ENCODE assay signal across 3 cellular contexts in the genomic region with DNA sequence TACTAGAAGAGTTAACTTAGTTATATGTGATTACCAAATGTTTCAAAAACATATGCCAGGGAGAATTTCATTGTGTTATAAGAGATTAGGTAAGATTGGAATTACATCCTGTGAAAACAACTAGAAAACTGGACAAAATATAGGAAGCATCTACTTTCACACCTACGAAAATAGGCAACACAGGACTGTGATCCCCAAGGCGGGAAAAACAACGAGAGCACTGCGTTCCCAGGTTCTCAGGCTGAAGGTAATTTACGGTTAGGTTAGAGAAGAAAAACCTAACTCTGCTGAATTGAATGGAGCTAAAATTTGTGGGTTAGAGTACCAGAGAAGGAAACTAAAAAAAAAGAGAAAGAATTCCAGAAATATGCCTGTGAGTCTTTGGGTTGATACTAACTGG.
TF ChIP-seq lines count a peak whose summit lies in the region.

No MANE protein-coding gene starts in this region.

TF ChIP-seq in liver, 16 proteins besides CTCF, POLR2A, EP300 and RAD21:
- TF ChIP-seq FOXA2 (IDR thresholded peaks at IDR 0.05): no peak
- no peak for TF ChIP-seq FOXA1 (IDR thresholded peaks at IDR 0.05)
- no peak for TF ChIP-seq HNF4A (conservative IDR thresholded peaks at IDR 0.05)
- TF ChIP-seq TAF1 (conservative IDR thresholded peaks at IDR 0.05): no peak
- TF ChIP-seq NR2F2 (IDR thresholded peaks at IDR 0.05): no peak
- TF ChIP-seq SP1 (IDR thresholded peaks at IDR 0.05): no peak
- TF ChIP-seq, protein P1, sequence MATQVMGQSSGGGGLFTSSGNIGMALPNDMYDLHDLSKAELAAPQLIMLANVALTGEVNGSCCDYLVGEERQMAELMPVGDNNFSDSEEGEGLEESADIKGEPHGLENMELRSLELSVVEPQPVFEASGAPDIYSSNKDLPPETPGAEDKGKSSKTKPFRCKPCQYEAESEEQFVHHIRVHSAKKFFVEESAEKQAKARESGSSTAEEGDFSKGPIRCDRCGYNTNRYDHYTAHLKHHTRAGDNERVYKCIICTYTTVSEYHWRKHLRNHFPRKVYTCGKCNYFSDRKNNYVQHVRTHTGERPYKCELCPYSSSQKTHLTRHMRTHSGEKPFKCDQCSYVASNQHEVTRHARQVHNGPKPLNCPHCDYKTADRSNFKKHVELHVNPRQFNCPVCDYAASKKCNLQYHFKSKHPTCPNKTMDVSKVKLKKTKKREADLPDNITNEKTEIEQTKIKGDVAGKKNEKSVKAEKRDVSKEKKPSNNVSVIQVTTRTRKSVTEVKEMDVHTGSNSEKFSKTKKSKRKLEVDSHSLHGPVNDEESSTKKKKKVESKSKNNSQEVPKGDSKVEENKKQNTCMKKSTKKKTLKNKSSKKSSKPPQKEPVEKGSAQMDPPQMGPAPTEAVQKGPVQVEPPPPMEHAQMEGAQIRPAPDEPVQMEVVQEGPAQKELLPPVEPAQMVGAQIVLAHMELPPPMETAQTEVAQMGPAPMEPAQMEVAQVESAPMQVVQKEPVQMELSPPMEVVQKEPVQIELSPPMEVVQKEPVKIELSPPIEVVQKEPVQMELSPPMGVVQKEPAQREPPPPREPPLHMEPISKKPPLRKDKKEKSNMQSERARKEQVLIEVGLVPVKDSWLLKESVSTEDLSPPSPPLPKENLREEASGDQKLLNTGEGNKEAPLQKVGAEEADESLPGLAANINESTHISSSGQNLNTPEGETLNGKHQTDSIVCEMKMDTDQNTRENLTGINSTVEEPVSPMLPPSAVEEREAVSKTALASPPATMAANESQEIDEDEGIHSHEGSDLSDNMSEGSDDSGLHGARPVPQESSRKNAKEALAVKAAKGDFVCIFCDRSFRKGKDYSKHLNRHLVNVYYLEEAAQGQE (IDR thresholded peaks at IDR 0.05): no peak
- TF ChIP-seq, protein P2, sequence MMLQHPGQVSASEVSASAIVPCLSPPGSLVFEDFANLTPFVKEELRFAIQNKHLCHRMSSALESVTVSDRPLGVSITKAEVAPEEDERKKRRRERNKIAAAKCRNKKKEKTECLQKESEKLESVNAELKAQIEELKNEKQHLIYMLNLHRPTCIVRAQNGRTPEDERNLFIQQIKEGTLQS (IDR thresholded peaks at IDR 0.05): no peak
- no peak for TF ChIP-seq JUND (IDR thresholded peaks at IDR 0.05)
- TF ChIP-seq, protein P3, sequence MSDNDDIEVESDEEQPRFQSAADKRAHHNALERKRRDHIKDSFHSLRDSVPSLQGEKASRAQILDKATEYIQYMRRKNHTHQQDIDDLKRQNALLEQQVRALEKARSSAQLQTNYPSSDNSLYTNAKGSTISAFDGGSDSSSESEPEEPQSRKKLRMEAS (IDR thresholded peaks at IDR 0.05): no peak
- no peak for TF ChIP-seq EGR1 (IDR thresholded peaks at IDR 0.05; ENCODE audit: low read depth in 2 of 2)
- no peak for TF ChIP-seq YY1 (IDR thresholded peaks at IDR 0.05)
- TF ChIP-seq GABPA (IDR thresholded peaks at IDR 0.05 in 1 of 2, conservative IDR thresholded peaks at IDR 0.05 in 1 of 2): no peak
- TF ChIP-seq RXRA (IDR thresholded peaks at IDR 0.05): no peak
- TF ChIP-seq HNF4G (IDR thresholded peaks at IDR 0.05): no peak

TF ChIP-seq in HepG2, 621 proteins besides CTCF, POLR2A, EP300 and RAD21:
- TF ChIP-seq NFE2L1 (CRISPR knock-in tag; IDR thresholded peaks at IDR 0.05; ENCODE audit: borderline replicate concordance): no peak
- TF ChIP-seq ZNF24 (IDR thresholded peaks at IDR 0.05): no peak
- TF ChIP-seq ZSCAN29 (CRISPR knock-in tag; conservative IDR thresholded peaks at IDR 0.05): no peak
- TF ChIP-seq, protein P4, sequence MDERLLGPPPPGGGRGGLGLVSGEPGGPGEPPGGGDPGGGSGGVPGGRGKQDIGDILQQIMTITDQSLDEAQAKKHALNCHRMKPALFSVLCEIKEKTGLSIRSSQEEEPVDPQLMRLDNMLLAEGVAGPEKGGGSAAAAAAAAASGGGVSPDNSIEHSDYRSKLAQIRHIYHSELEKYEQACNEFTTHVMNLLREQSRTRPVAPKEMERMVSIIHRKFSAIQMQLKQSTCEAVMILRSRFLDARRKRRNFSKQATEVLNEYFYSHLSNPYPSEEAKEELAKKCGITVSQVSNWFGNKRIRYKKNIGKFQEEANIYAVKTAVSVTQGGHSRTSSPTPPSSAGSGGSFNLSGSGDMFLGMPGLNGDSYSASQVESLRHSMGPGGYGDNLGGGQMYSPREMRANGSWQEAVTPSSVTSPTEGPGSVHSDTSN (CRISPR knock-in tag; IDR thresholded peaks at IDR 0.05): no peak
- no peak for TF ChIP-seq SOX5 (CRISPR knock-in tag; IDR thresholded peaks at IDR 0.05; ENCODE audit: borderline replicate concordance)
- no peak for TF ChIP-seq SMYD3 (CRISPR knock-in tag; IDR thresholded peaks at IDR 0.05)
- TF ChIP-seq SCMH1 (CRISPR knock-in tag; IDR thresholded peaks at IDR 0.05; ENCODE audit: borderline replicate concordance): no peak
- TF ChIP-seq, protein P5, sequence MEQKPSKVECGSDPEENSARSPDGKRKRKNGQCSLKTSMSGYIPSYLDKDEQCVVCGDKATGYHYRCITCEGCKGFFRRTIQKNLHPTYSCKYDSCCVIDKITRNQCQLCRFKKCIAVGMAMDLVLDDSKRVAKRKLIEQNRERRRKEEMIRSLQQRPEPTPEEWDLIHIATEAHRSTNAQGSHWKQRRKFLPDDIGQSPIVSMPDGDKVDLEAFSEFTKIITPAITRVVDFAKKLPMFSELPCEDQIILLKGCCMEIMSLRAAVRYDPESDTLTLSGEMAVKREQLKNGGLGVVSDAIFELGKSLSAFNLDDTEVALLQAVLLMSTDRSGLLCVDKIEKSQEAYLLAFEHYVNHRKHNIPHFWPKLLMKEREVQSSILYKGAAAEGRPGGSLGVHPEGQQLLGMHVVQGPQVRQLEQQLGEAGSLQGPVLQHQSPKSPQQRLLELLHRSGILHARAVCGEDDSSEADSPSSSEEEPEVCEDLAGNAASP (CRISPR knock-in tag; IDR thresholded peaks at IDR 0.05; ENCODE audit: borderline replicate concordance): no peak
- no peak for TF ChIP-seq SSRP1 (CRISPR knock-in tag; IDR thresholded peaks at IDR 0.05)
- TF ChIP-seq, protein P6, sequence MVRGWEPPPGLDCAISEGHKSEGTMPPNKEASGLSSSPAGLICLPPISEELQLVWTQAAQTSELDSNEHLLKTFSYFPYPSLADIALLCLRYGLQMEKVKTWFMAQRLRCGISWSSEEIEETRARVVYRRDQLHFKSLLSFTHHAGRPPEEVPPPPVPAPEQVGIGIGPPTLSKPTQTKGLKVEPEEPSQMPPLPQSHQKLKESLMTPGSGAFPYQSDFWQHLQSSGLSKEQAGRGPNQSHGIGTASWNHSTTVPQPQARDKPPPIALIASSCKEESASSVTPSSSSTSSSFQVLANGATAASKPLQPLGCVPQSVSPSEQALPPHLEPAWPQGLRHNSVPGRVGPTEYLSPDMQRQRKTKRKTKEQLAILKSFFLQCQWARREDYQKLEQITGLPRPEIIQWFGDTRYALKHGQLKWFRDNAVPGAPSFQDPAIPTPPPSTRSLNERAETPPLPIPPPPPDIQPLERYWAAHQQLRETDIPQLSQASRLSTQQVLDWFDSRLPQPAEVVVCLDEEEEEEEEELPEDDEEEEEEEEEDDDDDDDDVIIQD (CRISPR knock-in tag; IDR thresholded peaks at IDR 0.05; ENCODE audit: low read depth): no peak
- TF ChIP-seq ZNF260 (CRISPR knock-in tag; IDR thresholded peaks at IDR 0.05; ENCODE audit: borderline replicate concordance, low read depth): no peak

TF ChIP-seq in K562, 482 proteins besides CTCF, POLR2A, EP300 and RAD21:
- TF ChIP-seq NONO (IDR thresholded peaks at IDR 0.05; ENCODE audit: low read depth in 2 of 2, low read length in 1 of 2) (no peak), CBX2 (IDR thresholded peaks at IDR 0.05; ENCODE audit: insufficient read depth, low read length, poor library complexity, severe bottlenecking) (peak; percentile 53), ZBTB7A (IDR thresholded peaks at IDR 0.05; ENCODE audit: borderline replicate concordance, control insufficient read depth, low read depth, low read length) (no peak), ZFP30 (CRISPR knock-in tag; IDR thresholded peaks at IDR 0.05; ENCODE audit: borderline replicate concordance) (no peak), KHSRP (IDR thresholded peaks at IDR 0.05) (no peak), HMG20A (CRISPR knock-in tag; conservative IDR thresholded peaks at IDR 0.05) (no peak), ZNF3 (CRISPR knock-in tag; IDR thresholded peaks at IDR 0.05) (no peak), ETV1 (tag; conservative IDR thresholded peaks at IDR 0.05; ENCODE audit: low read depth) (no peak), BMI1 (IDR thresholded peaks at IDR 0.05; ENCODE audit: low read length) (peak; percentile 55; the same call in 1 of the 2 replicates), TAF9B (IDR thresholded peaks at IDR 0.05; ENCODE audit: partially characterized antibody) (no peak)
- TF ChIP-seq, protein P7, sequence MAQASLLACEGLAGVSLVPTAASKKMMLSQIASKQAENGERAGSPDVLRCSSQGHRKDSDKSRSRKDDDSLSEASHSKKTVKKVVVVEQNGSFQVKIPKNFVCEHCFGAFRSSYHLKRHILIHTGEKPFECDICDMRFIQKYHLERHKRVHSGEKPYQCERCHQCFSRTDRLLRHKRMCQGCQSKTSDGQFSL (CRISPR knock-in tag; IDR thresholded peaks at IDR 0.05): no peak
- TF ChIP-seq, protein P7 (tag; IDR thresholded peaks at IDR 0.05): no peak
- TF ChIP-seq, protein P8, sequence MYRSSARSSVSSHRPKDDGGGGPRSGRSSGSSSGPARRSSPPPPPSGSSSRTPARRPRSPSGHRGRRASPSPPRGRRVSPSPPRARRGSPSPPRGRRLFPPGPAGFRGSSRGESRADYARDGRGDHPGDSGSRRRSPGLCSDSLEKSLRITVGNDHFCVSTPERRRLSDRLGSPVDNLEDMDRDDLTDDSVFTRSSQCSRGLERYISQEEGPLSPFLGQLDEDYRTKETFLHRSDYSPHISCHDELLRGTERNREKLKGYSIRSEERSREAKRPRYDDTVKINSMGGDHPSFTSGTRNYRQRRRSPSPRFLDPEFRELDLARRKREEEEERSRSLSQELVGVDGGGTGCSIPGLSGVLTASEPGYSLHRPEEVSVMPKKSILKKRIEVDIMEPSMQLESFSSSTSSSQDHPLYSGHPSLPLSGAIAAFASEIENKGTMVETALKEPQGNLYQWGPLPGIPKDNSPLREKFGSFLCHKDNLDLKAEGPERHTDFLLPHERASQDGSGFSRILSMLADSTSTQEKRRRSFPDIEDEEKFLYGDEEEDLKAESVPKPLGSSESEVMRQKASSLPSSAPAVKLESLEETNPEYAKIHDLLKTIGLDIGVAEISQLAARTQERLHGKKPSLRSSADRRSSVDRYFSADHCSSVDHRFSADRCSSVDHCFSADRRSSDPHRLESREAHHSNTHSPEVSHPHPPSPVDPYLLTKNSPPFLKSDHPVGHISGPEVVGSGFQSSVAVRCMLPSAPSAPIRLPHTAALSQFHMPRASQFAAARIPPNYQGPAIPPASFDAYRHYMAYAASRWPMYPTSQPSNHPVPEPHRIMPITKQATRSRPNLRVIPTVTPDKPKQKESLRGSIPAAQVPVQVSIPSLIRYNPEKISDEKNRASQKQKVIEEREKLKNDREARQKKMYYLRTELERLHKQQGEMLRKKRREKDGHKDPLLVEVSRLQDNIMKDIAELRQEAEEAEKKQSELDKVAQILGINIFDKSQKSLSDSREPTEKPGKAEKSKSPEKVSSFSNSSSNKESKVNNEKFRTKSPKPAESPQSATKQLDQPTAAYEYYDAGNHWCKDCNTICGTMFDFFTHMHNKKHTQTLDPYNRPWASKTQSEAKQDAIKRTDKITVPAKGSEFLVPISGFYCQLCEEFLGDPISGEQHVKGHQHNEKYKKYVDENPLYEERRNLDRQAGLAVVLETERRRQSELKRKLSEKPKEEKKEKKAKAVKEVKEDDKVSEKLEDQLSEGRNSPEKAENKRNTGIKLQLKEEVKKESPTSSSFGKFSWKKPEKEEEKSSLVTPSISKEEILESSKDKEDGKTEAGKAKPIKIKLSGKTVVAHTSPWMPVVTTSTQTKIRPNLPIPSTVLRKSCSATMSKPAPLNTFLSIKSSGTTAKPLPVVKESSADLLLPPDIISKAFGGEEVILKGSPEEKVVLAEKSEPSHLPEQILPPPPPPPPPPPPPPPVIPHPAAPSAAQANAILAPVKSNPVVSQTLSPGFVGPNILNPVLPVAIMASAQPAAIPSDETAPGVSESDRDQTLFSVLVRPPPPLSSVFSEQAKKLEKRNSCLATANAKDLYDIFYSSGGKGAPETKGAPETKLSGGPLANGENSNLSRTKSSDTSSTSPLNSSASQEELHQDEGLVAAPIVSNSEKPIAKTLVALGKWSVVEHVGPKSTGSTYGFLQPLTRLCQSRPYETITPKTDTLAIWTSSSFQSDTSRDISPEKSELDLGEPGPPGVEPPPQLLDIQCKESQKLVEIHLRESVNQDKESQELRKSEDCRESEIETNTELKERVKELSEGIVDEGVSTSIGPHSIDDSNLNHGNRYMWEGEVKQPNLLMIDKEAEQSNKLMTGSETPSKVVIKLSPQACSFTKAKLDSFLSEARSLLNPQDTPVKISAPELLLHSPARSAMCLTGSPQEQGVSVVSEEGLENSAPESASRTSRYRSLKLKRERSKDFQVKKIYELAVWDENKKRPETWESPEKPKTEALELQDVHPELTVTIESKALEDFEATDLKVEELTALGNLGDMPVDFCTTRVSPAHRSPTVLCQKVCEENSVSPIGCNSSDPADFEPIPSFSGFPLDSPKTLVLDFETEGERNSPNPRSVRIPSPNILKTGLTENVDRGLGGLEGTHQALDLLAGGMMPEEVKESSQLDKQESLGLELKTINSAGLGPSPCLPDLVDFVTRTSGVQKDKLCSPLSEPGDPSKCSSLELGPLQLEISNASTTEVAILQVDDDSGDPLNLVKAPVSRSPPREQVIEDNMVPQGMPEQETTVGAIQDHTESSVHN (IDR thresholded peaks at IDR 0.05; ENCODE audit: borderline replicate concordance in 1 of 2, low read depth in 1 of 2): no peak
